8 cellular contexts compared by ENCODE assay signal in genomic region chr9:36137392-36138004, GRCh38. TPM values are rescaled to one million over a fixed set of nuclear protein-coding genes. Genes with fewer than 3 reads are reported as not detected.
DNase-seq lines count a peak whose midpoint lies in the region; ATAC-seq, FAIRE-seq and TF ChIP-seq lines count a peak whose summit lies in the region.

No MANE protein-coding gene starts in this region.

- peaks cover 85% of the 10 kb centered on the region for H3K27me3 ChIP-seq in HUES48 (ENCODE audit: control insufficient read depth, insufficient read depth, low read length)
- no peaks in the 10 kb centered on the region for H3K27me3 ChIP-seq in mononuclear cell (ENCODE audit: insufficient read depth, low read length)

- no peak overlapping the region for H3K9ac ChIP-seq in HUES48 (ENCODE audit: low read depth, low read length)

- H3K9me3 ChIP-seq in HUES48 (ENCODE audit: control insufficient read depth, insufficient read depth, low read length) (no peaks in the 10 kb centered on the region), mononuclear cell (ENCODE audit: low read depth, low read length) (no peaks in the 10 kb centered on the region)

- peak overlapping the region; percentile 84 for H3K27ac Mint-ChIP-seq in chondrocyte (ENCODE audit: unreplicated experiment)

- peak overlapping the region; percentile 64 for H3K4me3 ChIP-seq in AG04449 (ENCODE audit: low read depth, low read length)
- peak overlapping the region; percentile 80 for H3K4me3 ChIP-seq in HUES48 (ENCODE audit: low read depth, low read length)
- peak overlapping the region; percentile 78 for H3K4me3 ChIP-seq in mononuclear cell (ENCODE audit: low read length)

- H3K4me1 ChIP-seq in HUES48 (ENCODE audit: control insufficient read depth, insufficient read depth, low read length) (peaks cover 20% of the 10 kb centered on the region), mononuclear cell (ENCODE audit: insufficient read depth, low read length) (peaks cover 65% of the 10 kb centered on the region)

- peaks cover 3% of the 10 kb centered on the region for H3K36me3 Mint-ChIP-seq in chondrocyte (ENCODE audit: low read depth)

- CTCF ChIA-PET in AG04449 (lab: Yijun Ruan, JAX): interaction anchor here (0.8 to 6.3 kb wide), 5 partner anchors 10 to 93 kb away, joined by 3 to 45 read pairs (median 5); partner anchors contain the start of gene CLTA

- POLR2A ChIA-PET in AG04449 (lab: Yijun Ruan, JAX): interaction anchor here (0.6 to 1.9 kb wide), 2 partner anchors 11 to 75 kb away, joined by 3 to 13 read pairs; no protein-coding TSS in a partner anchor

- ATAC-seq in left colon (no peak), GM18505 (IDR thresholded peaks at IDR 0.05; ENCODE audit: unreplicated experiment) (no peak)

- TF ChIP-seq POLR2A in H54 (IDR thresholded peaks at IDR 0.05; ENCODE audit: low read depth, low read length) (no peak), GM18505 (IDR thresholded peaks at IDR 0.05; ENCODE audit: borderline replicate concordance, extremely low read depth, insufficient read depth, insufficient read length) (no peak)

- no peaks in the 10 kb centered on the region for H3K27me3 Mint-ChIP-seq in chondrocyte (ENCODE audit: low read depth)

- DNase-seq in AG04449 (ENCODE audit: low read depth, low spot score): no peak
- DNase-seq in chondrocyte (ENCODE audit: low spot score): peak; percentile 68
- DNase-seq in H54 (ENCODE audit: insufficient read length, low spot score): no peak
- no peak for DNase-seq in left colon
- no peak for DNase-seq in NCI-H128 (lab: John Stamatoyannopoulos, UW; ENCODE audit: unreplicated experiment)

- no peak for FAIRE-seq in H54 (lab: Jason Lieb, UNC)

- H3K4me1 Mint-ChIP-seq in chondrocyte (ENCODE audit: low read depth): peaks cover 63% of the 10 kb centered on the region

- no peak overlapping the region for H3K27ac ChIP-seq in HUES48 (ENCODE audit: low read depth, low read length)

- no peaks in the 10 kb centered on the region for H3K9me3 Mint-ChIP-seq in chondrocyte (ENCODE audit: low read depth)

- intact Hi-C loops in left colon (cut with DNase I, micrococcal nuclease): no loop called here

- H3K4me3 Mint-ChIP-seq in chondrocyte (ENCODE audit: unreplicated experiment): peak overlapping the region; percentile 99

- TF ChIP-seq CTCF in AG04449 (IDR thresholded peaks at IDR 0.05; ENCODE audit: insufficient read depth, low read length, missing control alignments) (no peak), chondrocyte (IDR thresholded peaks at IDR 0.05) (no peak)

- H3K36me3 ChIP-seq in HUES48 (ENCODE audit: control insufficient read depth, insufficient read depth, low read length): no peaks in the 10 kb centered on the region

RNA-seq across cellular contexts. Expression of gene GLIPR2, which starts 1.0 kb away (rescaled TPM):
- total RNA-seq in chondrocyte (101 to 110 TPM (median 102 TPM) in 3 replicates), mononuclear cell (86.0 TPM), left colon (10 to 100 TPM; 26.0 to 33.3 TPM)

RNA-seq across cellular contexts. Expression of gene CCIN, which starts 31.7 kb away (rescaled TPM):
- total RNA-seq in chondrocyte (2.4 to 2.7 TPM (median 2.4 TPM) in 3 replicates), mononuclear cell (1.0 TPM), left colon (under 1 TPM in 1 of 2 donors, not detected in 1; 0.25 TPM)

RNA-seq across cellular contexts. Expression of gene CLTA, which starts 53.2 kb away (rescaled TPM):
- total RNA-seq in chondrocyte (200 to 243 TPM (median 240 TPM) in 3 replicates), mononuclear cell (77.6 TPM), left colon (100 to 1,000 TPM; 200 to 205 TPM)
